In genomic region chr16:51383909-51384308, GRCh38 we compare ENCODE assay signal across 1 cellular context.
TF ChIP-seq lines count a peak whose summit lies in the region.

No MANE protein-coding gene starts in this region.

TF ChIP-seq in SK-N-SH treated with all-trans-retinoic acid at 6 μM for 48 hours, 23 proteins besides CTCF, POLR2A, EP300 and RAD21 (continued from another document):
- TF ChIP-seq GLIS3 (CRISPR knock-in tag; IDR thresholded peaks at IDR 0.05) (no peak), ZNF8 (CRISPR knock-in tag; IDR thresholded peaks at IDR 0.05) (no peak), TSHZ2 (CRISPR knock-in tag; IDR thresholded peaks at IDR 0.05) (no peak), ZFP30 (CRISPR knock-in tag; IDR thresholded peaks at IDR 0.05) (no peak), CREB5 (CRISPR knock-in tag; IDR thresholded peaks at IDR 0.05; ENCODE audit: low read depth) (no peak), ISL1 (CRISPR knock-in tag; IDR thresholded peaks at IDR 0.05) (no peak)
